Comparison of ENCODE assay signal across 1 cellular context in genomic region chr10:77975086-77975666, GRCh38.
TF ChIP-seq lines count a peak whose summit lies in the region.

No MANE protein-coding gene starts in this region.

TF ChIP-seq in GM23338, 12 proteins besides CTCF, POLR2A, EP300 and RAD21 (continued from another document):
- TF ChIP-seq, protein P1, sequence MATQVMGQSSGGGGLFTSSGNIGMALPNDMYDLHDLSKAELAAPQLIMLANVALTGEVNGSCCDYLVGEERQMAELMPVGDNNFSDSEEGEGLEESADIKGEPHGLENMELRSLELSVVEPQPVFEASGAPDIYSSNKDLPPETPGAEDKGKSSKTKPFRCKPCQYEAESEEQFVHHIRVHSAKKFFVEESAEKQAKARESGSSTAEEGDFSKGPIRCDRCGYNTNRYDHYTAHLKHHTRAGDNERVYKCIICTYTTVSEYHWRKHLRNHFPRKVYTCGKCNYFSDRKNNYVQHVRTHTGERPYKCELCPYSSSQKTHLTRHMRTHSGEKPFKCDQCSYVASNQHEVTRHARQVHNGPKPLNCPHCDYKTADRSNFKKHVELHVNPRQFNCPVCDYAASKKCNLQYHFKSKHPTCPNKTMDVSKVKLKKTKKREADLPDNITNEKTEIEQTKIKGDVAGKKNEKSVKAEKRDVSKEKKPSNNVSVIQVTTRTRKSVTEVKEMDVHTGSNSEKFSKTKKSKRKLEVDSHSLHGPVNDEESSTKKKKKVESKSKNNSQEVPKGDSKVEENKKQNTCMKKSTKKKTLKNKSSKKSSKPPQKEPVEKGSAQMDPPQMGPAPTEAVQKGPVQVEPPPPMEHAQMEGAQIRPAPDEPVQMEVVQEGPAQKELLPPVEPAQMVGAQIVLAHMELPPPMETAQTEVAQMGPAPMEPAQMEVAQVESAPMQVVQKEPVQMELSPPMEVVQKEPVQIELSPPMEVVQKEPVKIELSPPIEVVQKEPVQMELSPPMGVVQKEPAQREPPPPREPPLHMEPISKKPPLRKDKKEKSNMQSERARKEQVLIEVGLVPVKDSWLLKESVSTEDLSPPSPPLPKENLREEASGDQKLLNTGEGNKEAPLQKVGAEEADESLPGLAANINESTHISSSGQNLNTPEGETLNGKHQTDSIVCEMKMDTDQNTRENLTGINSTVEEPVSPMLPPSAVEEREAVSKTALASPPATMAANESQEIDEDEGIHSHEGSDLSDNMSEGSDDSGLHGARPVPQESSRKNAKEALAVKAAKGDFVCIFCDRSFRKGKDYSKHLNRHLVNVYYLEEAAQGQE (IDR thresholded peaks at IDR 0.05; ENCODE audit: unreplicated experiment) = no peak
- TF ChIP-seq NANOG (IDR thresholded peaks at IDR 0.05; ENCODE audit: borderline replicate concordance) = no peak
